In the genomic region with DNA sequence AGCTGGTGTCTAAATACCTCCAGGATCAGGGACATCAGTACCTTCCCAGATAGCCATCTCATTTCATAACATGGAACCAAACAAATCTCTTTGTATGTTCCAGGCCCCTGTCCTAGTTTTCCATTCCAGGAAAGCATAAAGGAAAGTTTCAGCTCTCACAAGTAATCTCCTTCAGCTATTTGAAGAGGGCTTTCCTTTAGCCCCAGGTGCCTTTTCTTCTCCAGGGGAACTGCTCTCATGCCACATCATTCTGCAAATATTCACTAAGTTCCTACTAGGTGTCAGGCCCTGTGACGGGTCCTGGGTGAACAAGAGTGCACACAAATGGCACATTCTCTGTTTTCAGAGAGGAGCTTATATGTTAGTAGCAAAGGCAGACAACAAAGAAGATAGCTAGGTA, we compare ENCODE assay signal across 19 cellular contexts.
"Had no signal": no experiment of that assay in that cellular context is flagged by ENCODE, and none has a peak within 500 bp of the region (broad histone marks: within the 10 kb centered on the region; RNA-seq: fewer than 3 reads in every experiment).

No MANE protein-coding gene starts in this region.

- H3K27me3 ChIP-seq: upper lobe of right lung had no signal

- H3K4me3 ChIP-seq: lung, thoracic aorta, upper lobe of right lung had no signal

- H3K36me3 ChIP-seq: thoracic aorta had no signal

- H3K4me1 ChIP-seq: foreskin keratinocyte had no signal

- H3K9me3 ChIP-seq: thoracic aorta, upper lobe of right lung had no signal

- DNase-seq: activated B cell treated with CpG ODN at 0.5 μM for 24 hours; activated CD4-positive, alpha-beta memory T cell treated with anti-CD3 and anti-CD28 coated beads, Interleukin-2, amount 10 ng/mL, durations not matched to agents 7 days and 5 days; activated CD4-positive, alpha-beta T cell treated with anti-CD3 and anti-CD28 coated beads for 48 hours; activated CD8-positive, alpha-beta memory T cell treated with anti-CD3 and anti-CD28 coated beads, Interleukin-2, amount 10 ng/mL, durations not matched to agents 7 days and 5 days; activated naive CD8-positive, alpha-beta T cell treated with anti-CD3 and anti-CD28 coated beads, Interleukin-2, amount 10 ng/mL, durations not matched to agents 7 days and 5 days; amygdala; dermis blood vessel endothelial cell; effector memory CD8-positive, alpha-beta T cell; foreskin keratinocyte; kidney; right cardiac atrium; small intestine; stimulated activated CD4-positive, alpha-beta T cell treated with anti-CD3 and anti-CD28 coated beads, Interleukin-15, amount 100 ng/mL, for 24 hours; stimulated activated CD4-positive, alpha-beta T cell treated with anti-CD3 and anti-CD28 coated beads, Interleukin-2, amount 100 ng/mL, for 48 hours; stimulated activated naive CD8-positive, alpha-beta T cell treated with anti-CD3 and anti-CD28 coated beads, Interleukin-15, amount 100 ng/mL, for 72 hours; upper lobe of right lung had no signal

- H3K27ac ChIP-seq: epithelial cell of prostate, foreskin keratinocyte, upper lobe of right lung had no signal

- ATAC-seq: activated CD8-positive, alpha-beta memory T cell treated with anti-CD3 and anti-CD28 coated beads, Interleukin-2, amount 10 ng/mL, durations not matched to agents 7 days and 5 days; effector memory CD8-positive, alpha-beta T cell; foreskin keratinocyte; right cardiac atrium; stimulated activated naive CD8-positive, alpha-beta T cell treated with anti-CD3 and anti-CD28 coated beads, Interleukin-15, amount 100 ng/mL, for 72 hours; upper lobe of right lung had no signal

- FAIRE-seq: kidney, small intestine had no signal
